In the genomic region with DNA sequence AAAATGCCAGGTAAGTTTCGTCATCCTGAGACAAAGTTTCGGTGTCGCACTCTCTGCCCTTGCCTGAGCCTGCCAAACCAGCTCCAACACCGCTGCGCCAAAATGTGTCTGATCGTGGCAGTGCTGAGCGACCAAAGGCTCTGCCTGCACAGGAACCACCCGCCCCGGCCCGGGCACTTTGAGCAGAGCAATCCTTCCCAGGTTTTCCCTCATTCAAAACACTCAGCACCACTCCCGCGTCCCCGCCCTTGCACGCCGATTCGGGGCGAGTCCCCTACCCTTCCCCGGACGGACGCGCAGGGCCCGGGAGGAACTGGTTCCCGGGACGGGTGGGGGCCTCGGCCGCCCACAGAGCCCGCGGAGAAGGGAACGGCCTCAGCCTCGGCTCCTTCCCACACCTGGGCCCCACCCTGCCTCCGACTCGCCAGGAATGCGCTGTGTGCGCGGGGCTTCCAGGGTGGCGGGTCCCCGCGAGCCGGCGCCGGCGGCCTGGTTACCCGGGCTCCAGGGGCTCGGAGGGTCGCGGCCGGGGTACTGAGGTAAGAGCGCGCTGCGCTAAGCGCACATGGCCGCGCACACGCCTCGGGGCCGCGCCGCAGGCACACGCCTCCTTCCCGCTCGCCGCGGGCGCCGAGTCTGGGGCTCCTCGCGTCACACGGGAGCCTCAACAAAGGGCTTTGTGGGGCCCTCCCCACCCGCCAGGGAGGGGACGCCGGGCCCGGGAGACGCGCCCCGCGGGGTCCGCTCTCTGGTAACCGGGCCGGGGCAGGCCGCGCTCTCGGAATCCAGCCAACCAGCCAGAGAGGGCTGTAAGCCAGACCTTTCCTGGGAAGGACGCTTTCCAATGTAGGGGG, we compare ENCODE assay signal across 1 cellular context.
TF ChIP-seq lines count a peak whose summit lies in the region.

Gene C4orf36, minus strand, starts transcription at position 638 of the 854 bp plus-strand sequence. CDS start 902 bp downstream, outside the sequence.

TF ChIP-seq in HepG2, 621 proteins besides CTCF, POLR2A, EP300 and RAD21 (continued from another document and continues in another):
- TF ChIP-seq, protein P1, sequence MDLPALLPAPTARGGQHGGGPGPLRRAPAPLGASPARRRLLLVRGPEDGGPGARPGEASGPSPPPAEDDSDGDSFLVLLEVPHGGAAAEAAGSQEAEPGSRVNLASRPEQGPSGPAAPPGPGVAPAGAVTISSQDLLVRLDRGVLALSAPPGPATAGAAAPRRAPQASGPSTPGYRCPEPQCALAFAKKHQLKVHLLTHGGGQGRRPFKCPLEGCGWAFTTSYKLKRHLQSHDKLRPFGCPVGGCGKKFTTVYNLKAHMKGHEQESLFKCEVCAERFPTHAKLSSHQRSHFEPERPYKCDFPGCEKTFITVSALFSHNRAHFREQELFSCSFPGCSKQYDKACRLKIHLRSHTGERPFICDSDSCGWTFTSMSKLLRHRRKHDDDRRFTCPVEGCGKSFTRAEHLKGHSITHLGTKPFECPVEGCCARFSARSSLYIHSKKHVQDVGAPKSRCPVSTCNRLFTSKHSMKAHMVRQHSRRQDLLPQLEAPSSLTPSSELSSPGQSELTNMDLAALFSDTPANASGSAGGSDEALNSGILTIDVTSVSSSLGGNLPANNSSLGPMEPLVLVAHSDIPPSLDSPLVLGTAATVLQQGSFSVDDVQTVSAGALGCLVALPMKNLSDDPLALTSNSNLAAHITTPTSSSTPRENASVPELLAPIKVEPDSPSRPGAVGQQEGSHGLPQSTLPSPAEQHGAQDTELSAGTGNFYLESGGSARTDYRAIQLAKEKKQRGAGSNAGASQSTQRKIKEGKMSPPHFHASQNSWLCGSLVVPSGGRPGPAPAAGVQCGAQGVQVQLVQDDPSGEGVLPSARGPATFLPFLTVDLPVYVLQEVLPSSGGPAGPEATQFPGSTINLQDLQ (CRISPR knock-in tag; IDR thresholded peaks at IDR 0.05), result no peak
- TF ChIP-seq ARNT2 (CRISPR knock-in tag; IDR thresholded peaks at IDR 0.05; ENCODE audit: low read depth) (peak; percentile 42; the same call in 1 of the 2 replicates), REPIN1 (CRISPR knock-in tag; IDR thresholded peaks at IDR 0.05; ENCODE audit: borderline replicate concordance, low read depth) (no peak), ZSCAN31 (CRISPR knock-in tag; IDR thresholded peaks at IDR 0.05; ENCODE audit: low read depth) (0 out of 2 replicates have a peak, but pooled peaks have one; percentile 43), ZNF382 (CRISPR knock-in tag; IDR thresholded peaks at IDR 0.05; ENCODE audit: borderline replicate concordance) (no peak), MYC (CRISPR knock-in tag; IDR thresholded peaks at IDR 0.05; ENCODE audit: borderline replicate concordance) (peak; percentile 72; the same call in 1 of the 2 replicates), HOXA7 (CRISPR knock-in tag; IDR thresholded peaks at IDR 0.05) (no peak), PHF8 (CRISPR knock-in tag; IDR thresholded peaks at IDR 0.05) (peak; percentile 59), PCBP1 (IDR thresholded peaks at IDR 0.05; ENCODE audit: borderline replicate concordance, low read depth, low read length) (no peak), ZNF879 (CRISPR knock-in tag; IDR thresholded peaks at IDR 0.05) (no peak), JDP2 (CRISPR knock-in tag; IDR thresholded peaks at IDR 0.05; ENCODE audit: borderline replicate concordance) (no peak), MYPOP (CRISPR knock-in tag; IDR thresholded peaks at IDR 0.05) (peak; percentile 93), ZNF546 (CRISPR knock-in tag; conservative IDR thresholded peaks at IDR 0.05) (no peak), FOXP1 (IDR thresholded peaks at IDR 0.05) (no peak), FOXP1 (CRISPR knock-in tag; IDR thresholded peaks at IDR 0.05) (no peak), ZNF501 (CRISPR knock-in tag; IDR thresholded peaks at IDR 0.05) (0 out of 2 replicates have a peak, but pooled peaks have one; percentile 50), ZNF232 (CRISPR knock-in tag; IDR thresholded peaks at IDR 0.05; ENCODE audit: borderline replicate concordance) (no peak), MIER2 (CRISPR knock-in tag; IDR thresholded peaks at IDR 0.05) (no peak), NFATC3 (CRISPR knock-in tag; IDR thresholded peaks at IDR 0.05) (no peak), ZSCAN21 (CRISPR knock-in tag; IDR thresholded peaks at IDR 0.05; ENCODE audit: borderline replicate concordance) (no peak; the same call in 1 of the 2 replicates), ZNF776 (CRISPR knock-in tag; IDR thresholded peaks at IDR 0.05) (no peak; the same call in 1 of the 2 replicates), STAG1 (CRISPR knock-in tag; IDR thresholded peaks at IDR 0.05) (no peak), GFI1 (CRISPR knock-in tag; IDR thresholded peaks at IDR 0.05; ENCODE audit: borderline replicate concordance) (no peak), HCFC1 (IDR thresholded peaks at IDR 0.05; ENCODE audit: low read depth, low read length) (no peak), ZNF567 (CRISPR knock-in tag; IDR thresholded peaks at IDR 0.05; ENCODE audit: borderline replicate concordance) (no peak), NR3C1 (CRISPR knock-in tag; IDR thresholded peaks at IDR 0.05) (no peak), MXI1 (IDR thresholded peaks at IDR 0.05; ENCODE audit: borderline replicate concordance, low read depth, low read length) (no peak), NR1H2 (CRISPR knock-in tag; IDR thresholded peaks at IDR 0.05; ENCODE audit: borderline replicate concordance, low read depth) (no peak), ZNF136 (CRISPR knock-in tag; IDR thresholded peaks at IDR 0.05; ENCODE audit: low read depth) (no peak), ARNT (IDR thresholded peaks at IDR 0.05) (no peak), ZNF605 (CRISPR knock-in tag; IDR thresholded peaks at IDR 0.05) (peak; percentile 15; the same call in 1 of the 2 replicates), GABPA (IDR thresholded peaks at IDR 0.05; ENCODE audit: low read depth, low read length) (no peak), GABPA (CRISPR knock-in tag; IDR thresholded peaks at IDR 0.05; ENCODE audit: low read depth) (no peak), XBP1 (CRISPR knock-in tag; IDR thresholded peaks at IDR 0.05) (no peak), TOE1 (CRISPR knock-in tag; IDR thresholded peaks at IDR 0.05) (no peak), HES4 (CRISPR knock-in tag; IDR thresholded peaks at IDR 0.05; ENCODE audit: borderline replicate concordance) (peak; percentile 52; the same call in 1 of the 2 replicates), TCF7 (IDR thresholded peaks at IDR 0.05; ENCODE audit: low read depth) (no peak), FOXA1 (IDR thresholded peaks at IDR 0.05) (no peak), FOXA1 (CRISPR knock-in tag; IDR thresholded peaks at IDR 0.05) (no peak), ATF1 (CRISPR knock-in tag; IDR thresholded peaks at IDR 0.05) (no peak), MAFK (conservative IDR thresholded peaks at IDR 0.05 in 1 of 2, IDR thresholded peaks at IDR 0.05 in 1 of 2; ENCODE audit: low read length in 2 of 2) (no peak), PHB2 (IDR thresholded peaks at IDR 0.05; ENCODE audit: partially characterized antibody) (no peak), ZNF432 (CRISPR knock-in tag; IDR thresholded peaks at IDR 0.05; ENCODE audit: borderline replicate concordance) (no peak), ZNF775 (CRISPR knock-in tag; IDR thresholded peaks at IDR 0.05; ENCODE audit: borderline replicate concordance) (no peak), GATAD1 (CRISPR knock-in tag; IDR thresholded peaks at IDR 0.05) (no peak), LRRFIP1 (CRISPR knock-in tag; conservative IDR thresholded peaks at IDR 0.05) (no peak), ZNF350 (CRISPR knock-in tag; IDR thresholded peaks at IDR 0.05; ENCODE audit: borderline replicate concordance, low read depth) (no peak), CBFB (CRISPR knock-in tag; IDR thresholded peaks at IDR 0.05) (no peak), ZNF768 (CRISPR knock-in tag; IDR thresholded peaks at IDR 0.05) (no peak; the same call in 1 of the 2 replicates), PAX8 (CRISPR knock-in tag; IDR thresholded peaks at IDR 0.05; ENCODE audit: borderline replicate concordance) (no peak), PHF5A (CRISPR knock-in tag; IDR thresholded peaks at IDR 0.05; ENCODE audit: low read depth, unreplicated experiment) (no peak), GZF1 (CRISPR knock-in tag; IDR thresholded peaks at IDR 0.05) (no peak)
- TF ChIP-seq, protein P2, sequence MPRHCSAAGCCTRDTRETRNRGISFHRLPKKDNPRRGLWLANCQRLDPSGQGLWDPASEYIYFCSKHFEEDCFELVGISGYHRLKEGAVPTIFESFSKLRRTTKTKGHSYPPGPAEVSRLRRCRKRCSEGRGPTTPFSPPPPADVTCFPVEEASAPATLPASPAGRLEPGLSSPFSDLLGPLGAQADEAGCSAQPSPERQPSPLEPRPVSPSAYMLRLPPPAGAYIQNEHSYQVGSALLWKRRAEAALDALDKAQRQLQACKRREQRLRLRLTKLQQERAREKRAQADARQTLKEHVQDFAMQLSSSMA (CRISPR knock-in tag; IDR thresholded peaks at IDR 0.05), result no peak
- TF ChIP-seq, protein P3, sequence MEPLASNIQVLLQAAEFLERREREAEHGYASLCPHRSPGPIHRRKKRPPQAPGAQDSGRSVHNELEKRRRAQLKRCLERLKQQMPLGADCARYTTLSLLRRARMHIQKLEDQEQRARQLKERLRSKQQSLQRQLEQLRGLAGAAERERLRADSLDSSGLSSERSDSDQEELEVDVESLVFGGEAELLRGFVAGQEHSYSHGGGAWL (CRISPR knock-in tag; IDR thresholded peaks at IDR 0.05), result 0 out of 2 replicates have a peak, but pooled peaks have one; percentile 8
- TF ChIP-seq, protein P4, sequence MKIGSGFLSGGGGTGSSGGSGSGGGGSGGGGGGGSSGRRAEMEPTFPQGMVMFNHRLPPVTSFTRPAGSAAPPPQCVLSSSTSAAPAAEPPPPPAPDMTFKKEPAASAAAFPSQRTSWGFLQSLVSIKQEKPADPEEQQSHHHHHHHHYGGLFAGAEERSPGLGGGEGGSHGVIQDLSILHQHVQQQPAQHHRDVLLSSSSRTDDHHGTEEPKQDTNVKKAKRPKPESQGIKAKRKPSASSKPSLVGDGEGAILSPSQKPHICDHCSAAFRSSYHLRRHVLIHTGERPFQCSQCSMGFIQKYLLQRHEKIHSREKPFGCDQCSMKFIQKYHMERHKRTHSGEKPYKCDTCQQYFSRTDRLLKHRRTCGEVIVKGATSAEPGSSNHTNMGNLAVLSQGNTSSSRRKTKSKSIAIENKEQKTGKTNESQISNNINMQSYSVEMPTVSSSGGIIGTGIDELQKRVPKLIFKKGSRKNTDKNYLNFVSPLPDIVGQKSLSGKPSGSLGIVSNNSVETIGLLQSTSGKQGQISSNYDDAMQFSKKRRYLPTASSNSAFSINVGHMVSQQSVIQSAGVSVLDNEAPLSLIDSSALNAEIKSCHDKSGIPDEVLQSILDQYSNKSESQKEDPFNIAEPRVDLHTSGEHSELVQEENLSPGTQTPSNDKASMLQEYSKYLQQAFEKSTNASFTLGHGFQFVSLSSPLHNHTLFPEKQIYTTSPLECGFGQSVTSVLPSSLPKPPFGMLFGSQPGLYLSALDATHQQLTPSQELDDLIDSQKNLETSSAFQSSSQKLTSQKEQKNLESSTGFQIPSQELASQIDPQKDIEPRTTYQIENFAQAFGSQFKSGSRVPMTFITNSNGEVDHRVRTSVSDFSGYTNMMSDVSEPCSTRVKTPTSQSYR (CRISPR knock-in tag; IDR thresholded peaks at IDR 0.05; ENCODE audit: borderline replicate concordance), result no peak
